17 cellular contexts compared by ENCODE assay signal in genomic region chr1:3306583-3307285, GRCh38.
DNase-seq lines count a peak whose midpoint lies in the region; ATAC-seq and TF ChIP-seq lines count a peak whose summit lies in the region.
"Had no signal": no experiment of that assay in that cellular context is flagged by ENCODE, and none has a peak within 500 bp of the region (broad histone marks: within the 10 kb centered on the region; RNA-seq: fewer than 3 reads in every experiment).

No MANE protein-coding gene starts in this region.

- ATAC-seq in HG03457 (IDR thresholded peaks at IDR 0.05; ENCODE audit: unreplicated experiment): no peak

- in situ Hi-C loops in Caki2 (cut with HindIII; ENCODE audit: low pct_unique_long_range_greater_than_20kb, low sequenced_read_pairs): no loop called here

- DNase-seq in Caki2 (ENCODE audit: low read depth) (peak; percentile 80), LoVo (ENCODE audit: low spot score) (peak; percentile 4), choroid plexus epithelial cell (ENCODE audit: low read depth) (peak; percentile 71), retinal pigment epithelial cell (ENCODE audit: low read depth) (peak; percentile 73), middle frontal gyrus (ENCODE audit: extremely low spot score, low spot score) (no peak), islet precursor cell (no peak)
- no peak for DNase-seq in activated T-cell treated with anti-CD3 and anti-CD28 coated beads, Interleukin-2, amount 50 U/mL, for 1 hour
- DNase-seq: activated CD4-positive, alpha-beta T cell treated with anti-CD3 and anti-CD28 coated beads, Interleukin-2, amount 50 U/mL, for 4 hours; activated gamma-delta T cell treated with Interleukin-2 at 50 U/mL for 16 hours; DMS53; esophagus squamous epithelium; naive B cell; NCI-H2081 treated with DMSO at 0.1 percent for 48 hours; OCI-M1; testis had no signal

- H3K4me3 ChIP-seq in choroid plexus epithelial cell (ENCODE audit: low read depth, low read length) (no peak overlapping the region), retinal pigment epithelial cell (ENCODE audit: low read length) (no peak overlapping the region)
- H3K4me3 ChIP-seq: esophagus squamous epithelium, right atrium auricular region, testis had no signal

- TF ChIP-seq CTCF in choroid plexus epithelial cell (conservative IDR thresholded peaks at IDR 0.05; ENCODE audit: low read depth, low read length) (no peak), retinal pigment epithelial cell (conservative IDR thresholded peaks at IDR 0.05; ENCODE audit: low read depth, low read length) (no peak)

Comparison
In these comparisons a context has a peak if more than half of its experiments do, and no peak if none do; other contexts are left out.
1. DNase-seq: peak in Caki2 (single experiment), LoVo (single experiment), choroid plexus epithelial cell (single experiment) and retinal pigment epithelial cell (single experiment); none in middle frontal gyrus (single experiment), islet precursor cell (single experiment) and activated T-cell treated with anti-CD3 and anti-CD28 coated beads, Interleukin-2, amount 50 U/mL, for 1 hour (single experiment).